In the genomic region with DNA sequence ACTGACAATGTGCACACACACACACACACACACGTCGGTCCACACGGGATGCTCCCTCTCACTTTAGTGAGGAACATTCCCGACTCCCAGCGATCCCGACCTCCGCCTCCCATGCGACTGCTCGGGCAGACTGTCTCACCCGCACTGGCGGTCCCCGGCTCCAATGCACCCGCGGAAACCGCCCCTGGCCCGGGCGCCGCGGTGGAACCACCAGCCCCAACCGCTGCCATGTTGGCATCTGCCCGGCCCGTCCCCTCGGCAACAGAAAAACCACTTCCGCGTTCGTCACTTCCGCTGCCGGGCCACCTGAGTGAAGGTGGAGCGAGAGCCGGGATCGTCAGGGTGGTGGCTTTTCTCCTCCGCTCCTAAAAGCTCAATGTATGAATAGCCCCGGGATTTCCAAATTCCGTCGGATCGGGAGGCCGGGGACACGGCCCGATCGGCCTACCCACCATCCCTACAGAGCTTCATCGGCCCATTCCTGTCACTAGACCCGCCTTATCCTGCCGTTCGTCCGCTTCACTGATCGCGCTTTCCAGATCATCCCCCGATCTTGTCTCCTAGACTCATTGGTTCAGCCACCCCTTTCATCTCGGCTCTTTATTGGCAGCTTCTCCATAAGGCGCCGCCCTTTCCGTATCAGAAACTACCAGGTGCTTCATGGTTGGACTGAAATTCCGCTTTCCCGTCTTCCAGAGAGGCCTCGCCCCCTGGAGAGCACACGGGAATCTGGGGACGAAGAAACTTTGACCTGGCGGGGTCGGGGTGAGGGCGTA, we compare ENCODE assay signal across 8 cellular contexts. TPM values are rescaled to one million over a fixed set of nuclear protein-coding genes. Genes with fewer than 3 reads are reported as not detected.
DNase-seq lines count a peak whose midpoint lies in the region; ATAC-seq lines count a peak whose summit lies in the region.

A gene (minus strand): TSS at position 240 of the 776 bp plus-strand sequence. CDS start 10 bp downstream, at position 230.

- H3K27me3 ChIP-seq in ACC112 (ENCODE audit: insufficient read depth, low read length) = no peaks in the 10 kb centered on the region

- DNase-seq in NCI-H460 (ENCODE audit: extremely low read depth, low read depth) = peak; percentile 62
- DNase-seq in central memory CD4-positive, alpha-beta T cell = peak; percentile 89
- DNase-seq in islet precursor cell = peak; percentile 87
- peak; percentile 81 for DNase-seq in stimulated activated CD4-positive, alpha-beta T cell treated with anti-CD3 and anti-CD28 coated beads, Interleukin-12 subunit alpha, Interleukin-12 subunit beta, amount 100 ng/mL, for 4 hours

- no peaks in the 10 kb centered on the region for H3K36me3 ChIP-seq in ACC112 (ENCODE audit: insufficient read depth, low read length)

- no peaks in the 10 kb centered on the region for H3K4me1 ChIP-seq in ACC112 (ENCODE audit: control insufficient read depth, insufficient read depth, low read length, unreplicated experiment)

- ATAC-seq in GM18907 (IDR thresholded peaks at IDR 0.05; ENCODE audit: unreplicated experiment) (peak; percentile 64), HG03196 (IDR thresholded peaks at IDR 0.05; ENCODE audit: unreplicated experiment) (peak; percentile 63)
- ATAC-seq in activated CD4-positive, CD25-positive, alpha-beta regulatory T cell treated with anti-CD3 and anti-CD28 coated beads, Interleukin-2, amount 50 U/mL, for 24 hours = peak; percentile 68 to 72

- peak within 1 kb of the TSS; percentile 67 for H2AFZ ChIP-seq in ACC112 (ENCODE audit: low read length, unreplicated experiment)

- peak within 1 kb of the TSS; percentile 85 for H3K4me3 ChIP-seq in ACC112 (ENCODE audit: low read depth, low read length)

- H3K79me2 ChIP-seq in ACC112 (ENCODE audit: control insufficient read depth, insufficient read depth, low read length, unreplicated experiment) = peaks cover 28% of the 10 kb centered on the region

- peak within 1 kb of the TSS; percentile 52 for H3K27ac ChIP-seq in ACC112 (ENCODE audit: low read depth, low read length)

RNA-seq across cellular contexts. Expression of the gene that starts here (rescaled TPM):
- 22.8 and 25.9 TPM in 2 replicates for total RNA-seq in NCI-H460 (2014; rRNA removed; shearing (Covaris generic))
- 37.7 and 44.7 TPM in 2 replicates for polyA plus RNA-seq in NCI-H460 (2014; cell fraction: nucleus; rRNA removed)

Comparison
In these comparisons a context has a peak if more than half of its experiments do, and no peak if none do; other contexts are left out.
1. Peak in every context shown above with its lines: DNase-seq, ATAC-seq, H3K4me3 ChIP-seq and H3K27ac ChIP-seq.